Comparison of ENCODE assay signal across 1 cellular context in genomic region chr20:49785851-49786174, GRCh38.
A peak's percentile ranks its signal among the peaks of the same experiment; 100 is the strongest.
TF ChIP-seq lines count a peak whose summit lies in the region.

No MANE protein-coding gene starts in this region.

TF ChIP-seq in GM12878, 131 proteins besides CTCF, POLR2A, EP300 and RAD21 (continued from another document):
- TF ChIP-seq, protein P1, sequence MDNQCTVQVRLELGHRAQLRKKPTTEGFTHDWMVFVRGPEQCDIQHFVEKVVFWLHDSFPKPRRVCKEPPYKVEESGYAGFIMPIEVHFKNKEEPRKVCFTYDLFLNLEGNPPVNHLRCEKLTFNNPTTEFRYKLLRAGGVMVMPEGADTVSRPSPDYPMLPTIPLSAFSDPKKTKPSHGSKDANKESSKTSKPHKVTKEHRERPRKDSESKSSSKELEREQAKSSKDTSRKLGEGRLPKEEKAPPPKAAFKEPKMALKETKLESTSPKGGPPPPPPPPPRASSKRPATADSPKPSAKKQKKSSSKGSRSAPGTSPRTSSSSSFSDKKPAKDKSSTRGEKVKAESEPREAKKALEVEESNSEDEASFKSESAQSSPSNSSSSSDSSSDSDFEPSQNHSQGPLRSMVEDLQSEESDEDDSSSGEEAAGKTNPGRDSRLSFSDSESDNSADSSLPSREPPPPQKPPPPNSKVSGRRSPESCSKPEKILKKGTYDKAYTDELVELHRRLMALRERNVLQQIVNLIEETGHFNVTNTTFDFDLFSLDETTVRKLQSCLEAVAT (IDR thresholded peaks at IDR 0.05) = no peak
- TF ChIP-seq EED (IDR thresholded peaks at IDR 0.05; ENCODE audit: low read depth) = peak; percentile 95
- TF ChIP-seq SRF (IDR thresholded peaks at IDR 0.05; ENCODE audit: low read depth in 2 of 2, low read length in 2 of 2) = 0 out of 4 replicates have a peak, but pooled peaks of 1 of the 2 experiments have one; percentile 45
- TF ChIP-seq WRNIP1 (IDR thresholded peaks at IDR 0.05; ENCODE audit: borderline replicate concordance, low read depth, low read length) = no peak
- 0 out of 2 replicates have a peak, but pooled peaks have one; percentile 20 for TF ChIP-seq ZNF217 (IDR thresholded peaks at IDR 0.05)
